Comparison of ENCODE assay signal across 10 cellular contexts in the genomic region with DNA sequence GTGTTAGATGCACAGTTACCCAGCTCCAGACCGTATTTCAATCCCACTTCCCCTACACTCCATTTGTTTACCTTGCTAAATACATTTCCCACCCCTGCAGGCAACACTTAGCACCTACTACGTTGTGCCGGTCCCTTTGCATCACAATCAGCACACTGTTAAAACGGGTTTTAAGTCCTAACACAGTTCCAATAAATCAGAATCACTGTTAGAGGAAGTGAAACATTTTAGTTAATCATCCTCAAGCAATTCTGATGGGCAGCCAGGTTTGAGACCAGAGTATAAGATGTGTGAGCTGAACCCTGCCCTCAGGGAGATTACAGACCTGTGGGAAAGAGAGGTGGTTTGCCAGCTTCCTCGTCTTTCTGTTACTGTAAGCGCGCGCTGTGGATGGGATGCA. TPM values are rescaled to one million over a fixed set of nuclear protein-coding genes. Genes with fewer than 3 reads are reported as not detected.
DNase-seq lines count a peak whose midpoint lies in the region; ATAC-seq, FAIRE-seq and TF ChIP-seq lines count a peak whose summit lies in the region.
"Had no signal": no experiment of that assay in that cellular context is flagged by ENCODE, and none has a peak within 500 bp of the region (broad histone marks: within the 10 kb centered on the region; RNA-seq: fewer than 3 reads in every experiment).

No MANE protein-coding gene starts in this region.

- POLR2A ChIA-PET in HepG2 (lab: Yijun Ruan, JAX): interaction anchor here (0.9 to 8.1 kb wide), 7 partner anchors 9 to 47 kb away, joined by 3 to 106 read pairs (median 9); a partner anchor contains a TSS
- POLR2A ChIA-PET in activated CD8-positive, alpha-beta T cell treated with anti-CD3 and anti-CD28 coated beads, Interleukin-2, amount 10 ng/mL, durations not matched to agents 7 days and 5 days (lab: Charles Lee): interaction anchor here (0.6 to 5.0 kb wide), 3 partner anchors 10 to 25 kb away, joined by 3 to 49 read pairs (median 4); a partner anchor contains a TSS

- CTCF ChIA-PET in HepG2 (lab: Yijun Ruan, JAX; ENCODE audit: low intra/inter-chr PET ratio, low total read pairs): no interaction called here
- CTCF ChIA-PET in activated CD8-positive, alpha-beta T cell treated with anti-CD3 and anti-CD28 coated beads, Interleukin-2, amount 10 ng/mL, durations not matched to agents 7 days and 5 days (lab: Charles Lee): interaction anchor here (0.7 to 4.9 kb wide), 5 partner anchors 10 to 34 kb away, joined by 3 to 32 read pairs (median 3); a partner anchor contains a TSS

- H3K4me1 ChIP-seq in HepG2 (ENCODE audit: insufficient read depth, low read length) (peaks cover 49% of the 10 kb centered on the region), right lobe of liver (peaks cover 0 to 33% (median 9%) of the 10 kb centered on the region in 4 donors)

- no peak overlapping the region for H2AFZ ChIP-seq in HepG2 (ENCODE audit: low read length)

- TF ChIP-seq EP300 in HepG2 (IDR thresholded peaks at IDR 0.05; ENCODE audit: low read depth in 2 of 2, low read length in 2 of 2) (no peak), HepG2 (CRISPR knock-in tag; IDR thresholded peaks at IDR 0.05; ENCODE audit: borderline replicate concordance) (no peak)

- no peak overlapping the region for H3K27ac Mint-ChIP-seq in activated CD8-positive, alpha-beta T cell treated with anti-CD3 and anti-CD28 coated beads, Interleukin-2, amount 10 ng/mL, durations not matched to agents 7 days and 5 days

- H3K4me2 ChIP-seq in HepG2 (ENCODE audit: low read depth, low read length): peak overlapping the region; percentile 80

- no peak for FAIRE-seq in HepG2 (lab: Jason Lieb, UNC)
- FAIRE-seq in GM19239 (lab: Jason Lieb, UNC): no peak

- no peaks in the 10 kb centered on the region for H3K9me3 ChIP-seq in HepG2 (ENCODE audit: low read length)
- H3K9me3 ChIP-seq in right lobe of liver: no peaks in the 10 kb centered on the region

- H3K27me3 ChIP-seq in HepG2 (ENCODE audit: control insufficient read depth in 1 of 2, insufficient read depth in 2 of 2, low read length in 2 of 2) (peaks cover 0 to 3% of the 10 kb centered on the region in 2 experiments; a peak in 1 of 5 replicates), right lobe of liver (no peaks in the 10 kb centered on the region)

- peaks cover 42% of the 10 kb centered on the region for H3K79me2 ChIP-seq in HepG2 (ENCODE audit: insufficient read depth, low read length)

- H3K4me3 ChIP-seq in HepG2 (replicated peaks in 1 of 3; ENCODE audit: insufficient read depth in 1 of 3, low read depth in 2 of 3, low read length in 3 of 3): peak overlapping the region; percentile 69 to 93 (median 89); a peak in 5 of 6 replicates
- peak overlapping the region in 1 of 3 donors; percentile 89 for H3K4me3 ChIP-seq in right lobe of liver

- WGBS in HepG2 (ENCODE audit: low lambda C conversion rate): 72% methylated on average over 8 of the region's 8 CpGs
- WGBS in right lobe of liver (ENCODE audit: insufficient coverage, low coverage, low lambda C conversion rate, missing lambda C conversion rate): 27% methylated on average over 5 of the region's 8 CpGs

- peak overlapping the region; percentile 84; the same call in 1 of the 2 replicates for H3K9ac ChIP-seq in HepG2 (ENCODE audit: insufficient read depth, low read depth, low read length)

- no peak for ATAC-seq in HepG2
- no peak for ATAC-seq in right lobe of liver
- no peak for ATAC-seq in activated CD8-positive, alpha-beta T cell treated with anti-CD3 and anti-CD28 coated beads, Interleukin-2, amount 10 ng/mL, durations not matched to agents 7 days and 5 days
- no peak for ATAC-seq in GM19452 (IDR thresholded peaks at IDR 0.05; ENCODE audit: unreplicated experiment)

- no peak for TF ChIP-seq CTCF in HepG2 (CRISPR knock-in tag; IDR thresholded peaks at IDR 0.05)
- TF ChIP-seq CTCF in right lobe of liver (IDR thresholded peaks at IDR 0.05): no peak

- BruUV-seq in HepG2 (replicated peaks; lab: Mats Ljungman, UMichigan): no TSS peak

- peaks cover 25% of the 10 kb centered on the region for H4K20me1 ChIP-seq in HepG2 (ENCODE audit: insufficient read depth, low read length)

- TF ChIP-seq POLR2A in HepG2 (IDR thresholded peaks at IDR 0.05; ENCODE audit: insufficient read depth in 1 of 2, low read depth in 2 of 2, low read length in 2 of 2) (no peak; a peak in 3 of 4 replicates), right lobe of liver (IDR thresholded peaks at IDR 0.05) (no peak)

- peaks cover 53% of the 10 kb centered on the region for H3K4me1 Mint-ChIP-seq in activated CD8-positive, alpha-beta T cell treated with anti-CD3 and anti-CD28 coated beads, Interleukin-2, amount 10 ng/mL, durations not matched to agents 7 days and 5 days (ENCODE audit: low read depth)

- no peaks in the 10 kb centered on the region for H3K9me3 Mint-ChIP-seq in activated CD8-positive, alpha-beta T cell treated with anti-CD3 and anti-CD28 coated beads, Interleukin-2, amount 10 ng/mL, durations not matched to agents 7 days and 5 days (ENCODE audit: insufficient read depth)

- intact Hi-C loops in HepG2 (cut with micrococcal nuclease; ENCODE audit: unreplicated experiment) (no loop called here), right lobe of liver (cut with DNase I) (no loop called here)

- no peaks in the 10 kb centered on the region for H3K27me3 Mint-ChIP-seq in activated CD8-positive, alpha-beta T cell treated with anti-CD3 and anti-CD28 coated beads, Interleukin-2, amount 10 ng/mL, durations not matched to agents 7 days and 5 days (ENCODE audit: low read depth)

- peaks cover 36% of the 10 kb centered on the region for H3K36me3 Mint-ChIP-seq in activated CD8-positive, alpha-beta T cell treated with anti-CD3 and anti-CD28 coated beads, Interleukin-2, amount 10 ng/mL, durations not matched to agents 7 days and 5 days (ENCODE audit: low read depth)

- DNase-seq in HepG2 (ENCODE audit: low spot score) (no peak), right lobe of liver (no peak), kidney tubule cell (ENCODE audit: low spot score) (peak; percentile 18), HPDE6-E6E7 (ENCODE audit: extremely low spot score) (no peak), GM19239 (ENCODE audit: insufficient read length, low spot score) (no peak), AG08396 (ENCODE audit: low spot score) (no peak)
- DNase-seq in activated CD8-positive, alpha-beta T cell treated with anti-CD3 and anti-CD28 coated beads, Interleukin-2, amount 10 ng/mL, durations not matched to agents 7 days and 5 days: no peak
- DNase-seq: SHP77 treated with DMSO at 0.1 percent for 48 hours had no signal

- H3K36me3 ChIP-seq in HepG2 (replicated peaks in 1 of 2; ENCODE audit: control insufficient read depth in 1 of 2, insufficient read depth in 2 of 2, low read length in 2 of 2) (no peaks in the 10 kb centered on the region), right lobe of liver (no peaks in the 10 kb centered on the region)

- TF ChIP-seq RAD21 in HepG2 (CRISPR knock-in tag; IDR thresholded peaks at IDR 0.05): no peak

- peak overlapping the region; percentile 27 for H3K4me3 Mint-ChIP-seq in activated CD8-positive, alpha-beta T cell treated with anti-CD3 and anti-CD28 coated beads, Interleukin-2, amount 10 ng/mL, durations not matched to agents 7 days and 5 days

- in situ Hi-C loops in HepG2 (cut with HindIII; ENCODE audit: extremely low pct_ligation_motif_present, low pct_unique_long_range_greater_than_20kb): no loop called here

- no peak overlapping the region for H3K27ac ChIP-seq in HepG2 (ENCODE audit: extremely low read length, insufficient read depth, low read length)
- H3K27ac ChIP-seq in right lobe of liver: no peak overlapping the region

RNA-seq across cellular contexts. Expression of a gene that starts 3.0 kb away (rescaled TPM):
- total RNA-seq in HepG2 (2016; rRNA removed; fragmentation: Illumina TruSeq; extraction: Trizol): 56.2 and 63.0 TPM in 2 replicates
- 12.1 and 12.3 TPM in 2 replicates for total RNA-seq in HepG2 (2016; cell fraction: cytosol; rRNA removed; fragmentation: Illumina TruSeq; extraction: Trizol; ENCODE audit: low read depth)
- total RNA-seq in HepG2 (2016; cell fraction: insoluble cytoplasmic fraction; rRNA removed; fragmentation: Illumina TruSeq; extraction: Trizol): 49.2 and 64.0 TPM in 2 replicates
- 45.3 and 47.4 TPM in 2 replicates for total RNA-seq in HepG2 (2016; cell fraction: membrane; rRNA removed; fragmentation: Illumina TruSeq; extraction: Trizol)
- 28.6 and 30.4 TPM in 2 replicates for total RNA-seq in HepG2 (2016; cell fraction: nucleus; rRNA removed; fragmentation: Illumina TruSeq; extraction: Trizol)
- polyA plus RNA-seq in HepG2 (2011; rRNA removed): 43.8 and 46.6 TPM in 2 replicates
- 44.4 and 45.0 TPM in 2 replicates for polyA plus RNA-seq in HepG2 (2011; cell fraction: cytosol; rRNA removed)
- polyA plus RNA-seq in HepG2 (2011; cell fraction: nucleus; rRNA removed): 21.2 and 22.1 TPM in 2 replicates
- polyA plus RNA-seq in HepG2 (2012): 37.3 and 43.5 TPM in 2 replicates
- 8.1 and 9.0 TPM in 2 replicates for polyA plus RNA-seq in HepG2 (2016; cell fraction: cytosol; fragmentation: Illumina TruSeq; extraction: Trizol; ENCODE audit: low read depth)
- polyA plus RNA-seq in HepG2 (2016; cell fraction: insoluble cytoplasmic fraction; fragmentation: Illumina TruSeq; extraction: Trizol; ENCODE audit: low read depth): 75.7 and 81.5 TPM in 2 replicates
- 37.6 and 38.3 TPM in 2 replicates for polyA plus RNA-seq in HepG2 (2016; cell fraction: membrane; fragmentation: Illumina TruSeq; extraction: Trizol; ENCODE audit: low read depth)
- 57.9 and 60.5 TPM in 2 replicates for polyA plus RNA-seq in HepG2 (2016; cell fraction: nucleus; fragmentation: Illumina TruSeq; extraction: Trizol; ENCODE audit: insufficient read depth, low read depth)
- 9.3 and 53.1 TPM in 2 replicates for polyA minus RNA-seq in HepG2 (2011; rRNA and poly(A)+ RNA removed; ENCODE audit: low replicate concordance)
- 31.3 and 34.6 TPM in 2 replicates for polyA minus RNA-seq in HepG2 (2011; cell fraction: cytosol; rRNA and poly(A)+ RNA removed)
- 16.1 and 17.3 TPM in 2 replicates for polyA minus RNA-seq in HepG2 (2011; cell fraction: nucleus; rRNA and poly(A)+ RNA removed)
- 1 to 10 TPM; 4.2 to 7.5 (median 5.9) TPM for total RNA-seq in right lobe of liver
- 10 to 100 TPM; 28.4 to 29.0 TPM for total RNA-seq in activated CD8-positive, alpha-beta T cell treated with anti-CD3 and anti-CD28 coated beads, Interleukin-2, amount 10 ng/mL, durations not matched to agents 7 days and 5 days

RNA-seq across cellular contexts. Expression of a gene that starts 9.8 kb away (rescaled TPM):
- total RNA-seq in HepG2 (2016; rRNA removed; fragmentation: Illumina TruSeq; extraction: Trizol): 3.8 and 4.7 TPM in 2 replicates
- 0.51 and 1.3 TPM in 2 replicates for total RNA-seq in HepG2 (2016; cell fraction: cytosol; rRNA removed; fragmentation: Illumina TruSeq; extraction: Trizol; ENCODE audit: low read depth)
- total RNA-seq in HepG2 (2016; cell fraction: insoluble cytoplasmic fraction; rRNA removed; fragmentation: Illumina TruSeq; extraction: Trizol): 3.1 and 5.0 TPM in 2 replicates
- 2.0 and 2.7 TPM in 2 replicates for total RNA-seq in HepG2 (2016; cell fraction: membrane; rRNA removed; fragmentation: Illumina TruSeq; extraction: Trizol)
- total RNA-seq in HepG2 (2016; cell fraction: nucleus; rRNA removed; fragmentation: Illumina TruSeq; extraction: Trizol): 9.9 and 10.7 TPM in 2 replicates
- 18.2 and 20.6 TPM in 2 replicates for polyA plus RNA-seq in HepG2 (2011; rRNA removed)
- 10.7 and 11.6 TPM in 2 replicates for polyA plus RNA-seq in HepG2 (2011; cell fraction: cytosol; rRNA removed)
- 25.9 and 27.9 TPM in 2 replicates for polyA plus RNA-seq in HepG2 (2011; cell fraction: nucleus; rRNA removed)
- 17.5 and 20.7 TPM in 2 replicates for polyA plus RNA-seq in HepG2 (2012)
- polyA plus RNA-seq in HepG2 (2016; cell fraction: cytosol; fragmentation: Illumina TruSeq; extraction: Trizol; ENCODE audit: low read depth): 4.3 and 5.1 TPM in 2 replicates
- 13.8 and 15.5 TPM in 2 replicates for polyA plus RNA-seq in HepG2 (2016; cell fraction: insoluble cytoplasmic fraction; fragmentation: Illumina TruSeq; extraction: Trizol; ENCODE audit: low read depth)
- polyA plus RNA-seq in HepG2 (2016; cell fraction: membrane; fragmentation: Illumina TruSeq; extraction: Trizol; ENCODE audit: low read depth): 7.8 and 8.1 TPM in 2 replicates
- polyA plus RNA-seq in HepG2 (2016; cell fraction: nucleus; fragmentation: Illumina TruSeq; extraction: Trizol; ENCODE audit: insufficient read depth, low read depth): 37.7 and 37.8 TPM in 2 replicates
- 1.7 and 6.2 TPM in 2 replicates for polyA minus RNA-seq in HepG2 (2011; rRNA and poly(A)+ RNA removed; ENCODE audit: low replicate concordance)
- 2.8 and 3.7 TPM in 2 replicates for polyA minus RNA-seq in HepG2 (2011; cell fraction: cytosol; rRNA and poly(A)+ RNA removed)
- polyA minus RNA-seq in HepG2 (2011; cell fraction: nucleus; rRNA and poly(A)+ RNA removed): 16.1 and 18.5 TPM in 2 replicates
- total RNA-seq in right lobe of liver: 1 to 10 TPM in 4 of 6 experiments, under 1 TPM in 2; 0.62 to 2.5 (median 1.8) TPM
- total RNA-seq in activated CD8-positive, alpha-beta T cell treated with anti-CD3 and anti-CD28 coated beads, Interleukin-2, amount 10 ng/mL, durations not matched to agents 7 days and 5 days: 1 to 10 TPM; 6.8 to 8.5 TPM

RNA-seq across cellular contexts. Expression of a gene that starts 25.0 kb away (rescaled TPM):
- 12.1 and 18.7 TPM in 2 replicates for total RNA-seq in HepG2 (2016; rRNA removed; fragmentation: Illumina TruSeq; extraction: Trizol)
- 5.2 and 6.4 TPM in 2 replicates for total RNA-seq in HepG2 (2016; cell fraction: cytosol; rRNA removed; fragmentation: Illumina TruSeq; extraction: Trizol; ENCODE audit: low read depth)
- total RNA-seq in HepG2 (2016; cell fraction: insoluble cytoplasmic fraction; rRNA removed; fragmentation: Illumina TruSeq; extraction: Trizol): 10.8 and 18.0 TPM in 2 replicates
- total RNA-seq in HepG2 (2016; cell fraction: membrane; rRNA removed; fragmentation: Illumina TruSeq; extraction: Trizol): 19.3 and 22.7 TPM in 2 replicates
- 14.7 and 17.3 TPM in 2 replicates for total RNA-seq in HepG2 (2016; cell fraction: nucleus; rRNA removed; fragmentation: Illumina TruSeq; extraction: Trizol)
- 10.0 and 11.5 TPM in 2 replicates for polyA plus RNA-seq in HepG2 (2011; rRNA removed)
- 5.9 and 7.7 TPM in 2 replicates for polyA plus RNA-seq in HepG2 (2011; cell fraction: cytosol; rRNA removed)
- 33.8 and 40.6 TPM in 2 replicates for polyA plus RNA-seq in HepG2 (2011; cell fraction: nucleus; rRNA removed)
- polyA plus RNA-seq in HepG2 (2012): 33.1 and 35.1 TPM in 2 replicates
- polyA plus RNA-seq in HepG2 (2016; cell fraction: cytosol; fragmentation: Illumina TruSeq; extraction: Trizol; ENCODE audit: low read depth): 9.1 and 11.5 TPM in 2 replicates
- 37.4 and 47.0 TPM in 2 replicates for polyA plus RNA-seq in HepG2 (2016; cell fraction: insoluble cytoplasmic fraction; fragmentation: Illumina TruSeq; extraction: Trizol; ENCODE audit: low read depth)
- 35.3 and 38.7 TPM in 2 replicates for polyA plus RNA-seq in HepG2 (2016; cell fraction: membrane; fragmentation: Illumina TruSeq; extraction: Trizol; ENCODE audit: low read depth)
- 63.1 and 67.8 TPM in 2 replicates for polyA plus RNA-seq in HepG2 (2016; cell fraction: nucleus; fragmentation: Illumina TruSeq; extraction: Trizol; ENCODE audit: insufficient read depth, low read depth)
- 2.4 and 12.0 TPM in 2 replicates for polyA minus RNA-seq in HepG2 (2011; rRNA and poly(A)+ RNA removed; ENCODE audit: low replicate concordance)
- polyA minus RNA-seq in HepG2 (2011; cell fraction: cytosol; rRNA and poly(A)+ RNA removed): 11.2 and 12.0 TPM in 2 replicates
- 9.6 and 12.7 TPM in 2 replicates for polyA minus RNA-seq in HepG2 (2011; cell fraction: nucleus; rRNA and poly(A)+ RNA removed)
- total RNA-seq in right lobe of liver: 1 to 10 TPM; 3.6 to 6.4 (median 4.6) TPM
- 1 to 10 TPM; 5.5 to 5.8 TPM for total RNA-seq in activated CD8-positive, alpha-beta T cell treated with anti-CD3 and anti-CD28 coated beads, Interleukin-2, amount 10 ng/mL, durations not matched to agents 7 days and 5 days

RNA-seq across cellular contexts. Expression of a gene that starts 42.8 kb away (rescaled TPM):
- total RNA-seq in HepG2 (2016; rRNA removed; fragmentation: Illumina TruSeq; extraction: Trizol): not detected in 2 replicates
- not detected in 2 replicates for total RNA-seq in HepG2 (2016; cell fraction: cytosol; rRNA removed; fragmentation: Illumina TruSeq; extraction: Trizol; ENCODE audit: low read depth)
- not detected in 2 replicates for total RNA-seq in HepG2 (2016; cell fraction: insoluble cytoplasmic fraction; rRNA removed; fragmentation: Illumina TruSeq; extraction: Trizol)
- not detected in 2 replicates for total RNA-seq in HepG2 (2016; cell fraction: membrane; rRNA removed; fragmentation: Illumina TruSeq; extraction: Trizol)
- total RNA-seq in HepG2 (2016; cell fraction: nucleus; rRNA removed; fragmentation: Illumina TruSeq; extraction: Trizol): not detected in 2 replicates
- polyA plus RNA-seq in HepG2 (2011; rRNA removed): not detected in 2 replicates
- polyA plus RNA-seq in HepG2 (2011; cell fraction: cytosol; rRNA removed): not detected in 2 replicates
- polyA plus RNA-seq in HepG2 (2011; cell fraction: nucleus; rRNA removed): not detected in 2 replicates
- not detected in 2 replicates for polyA plus RNA-seq in HepG2 (2012)
- not detected in 2 replicates for polyA plus RNA-seq in HepG2 (2016; cell fraction: cytosol; fragmentation: Illumina TruSeq; extraction: Trizol; ENCODE audit: low read depth)
- not detected in 2 replicates for polyA plus RNA-seq in HepG2 (2016; cell fraction: insoluble cytoplasmic fraction; fragmentation: Illumina TruSeq; extraction: Trizol; ENCODE audit: low read depth)
- not detected in 2 replicates for polyA plus RNA-seq in HepG2 (2016; cell fraction: membrane; fragmentation: Illumina TruSeq; extraction: Trizol; ENCODE audit: low read depth)
- polyA plus RNA-seq in HepG2 (2016; cell fraction: nucleus; fragmentation: Illumina TruSeq; extraction: Trizol; ENCODE audit: insufficient read depth, low read depth): not detected in 2 replicates
- not detected in 2 replicates for polyA minus RNA-seq in HepG2 (2011; rRNA and poly(A)+ RNA removed; ENCODE audit: low replicate concordance)
- polyA minus RNA-seq in HepG2 (2011; cell fraction: cytosol; rRNA and poly(A)+ RNA removed): not detected in 2 replicates
- not detected in 2 replicates for polyA minus RNA-seq in HepG2 (2011; cell fraction: nucleus; rRNA and poly(A)+ RNA removed)
- under 1 TPM in 3 of 6 experiments, not detected in 3; 0.30 to 0.35 (median 0.31) TPM for total RNA-seq in right lobe of liver
- total RNA-seq in activated CD8-positive, alpha-beta T cell treated with anti-CD3 and anti-CD28 coated beads, Interleukin-2, amount 10 ng/mL, durations not matched to agents 7 days and 5 days: not detected
- total RNA-seq: dermis microvascular lymphatic vessel endothelial cell had no signal

RNA-seq across cellular contexts. Expression of a gene that starts 46.6 kb away (rescaled TPM):
- total RNA-seq in HepG2 (2016; rRNA removed; fragmentation: Illumina TruSeq; extraction: Trizol): 28.4 and 32.3 TPM in 2 replicates
- 13.5 and 19.5 TPM in 2 replicates for total RNA-seq in HepG2 (2016; cell fraction: cytosol; rRNA removed; fragmentation: Illumina TruSeq; extraction: Trizol; ENCODE audit: low read depth)
- 26.0 and 33.1 TPM in 2 replicates for total RNA-seq in HepG2 (2016; cell fraction: insoluble cytoplasmic fraction; rRNA removed; fragmentation: Illumina TruSeq; extraction: Trizol)
- 30.9 and 37.0 TPM in 2 replicates for total RNA-seq in HepG2 (2016; cell fraction: membrane; rRNA removed; fragmentation: Illumina TruSeq; extraction: Trizol)
- 18.0 and 19.9 TPM in 2 replicates for total RNA-seq in HepG2 (2016; cell fraction: nucleus; rRNA removed; fragmentation: Illumina TruSeq; extraction: Trizol)
- 49.4 and 63.3 TPM in 2 replicates for polyA plus RNA-seq in HepG2 (2011; rRNA removed)
- 69.4 and 90.4 TPM in 2 replicates for polyA plus RNA-seq in HepG2 (2011; cell fraction: cytosol; rRNA removed)
- 68.6 and 73.2 TPM in 2 replicates for polyA plus RNA-seq in HepG2 (2011; cell fraction: nucleus; rRNA removed)
- 32.8 and 45.8 TPM in 2 replicates for polyA plus RNA-seq in HepG2 (2012)
- polyA plus RNA-seq in HepG2 (2016; cell fraction: cytosol; fragmentation: Illumina TruSeq; extraction: Trizol; ENCODE audit: low read depth): 30.7 and 34.2 TPM in 2 replicates
- 54.0 and 55.2 TPM in 2 replicates for polyA plus RNA-seq in HepG2 (2016; cell fraction: insoluble cytoplasmic fraction; fragmentation: Illumina TruSeq; extraction: Trizol; ENCODE audit: low read depth)
- 61.7 and 66.8 TPM in 2 replicates for polyA plus RNA-seq in HepG2 (2016; cell fraction: membrane; fragmentation: Illumina TruSeq; extraction: Trizol; ENCODE audit: low read depth)
- polyA plus RNA-seq in HepG2 (2016; cell fraction: nucleus; fragmentation: Illumina TruSeq; extraction: Trizol; ENCODE audit: insufficient read depth, low read depth): 79.0 and 79.1 TPM in 2 replicates
- polyA minus RNA-seq in HepG2 (2011; rRNA and poly(A)+ RNA removed; ENCODE audit: low replicate concordance): 1.6 and 52.5 TPM in 2 replicates
- polyA minus RNA-seq in HepG2 (2011; cell fraction: cytosol; rRNA and poly(A)+ RNA removed): 32.5 and 33.1 TPM in 2 replicates
- polyA minus RNA-seq in HepG2 (2011; cell fraction: nucleus; rRNA and poly(A)+ RNA removed): 10.7 and 15.0 TPM in 2 replicates
- total RNA-seq in right lobe of liver: 1 to 10 TPM; 1.3 to 4.1 (median 1.9) TPM
- 1 to 10 TPM; 1.4 to 2.4 TPM for total RNA-seq in activated CD8-positive, alpha-beta T cell treated with anti-CD3 and anti-CD28 coated beads, Interleukin-2, amount 10 ng/mL, durations not matched to agents 7 days and 5 days
